1 cellular context compared by ENCODE assay signal in the genomic region with DNA sequence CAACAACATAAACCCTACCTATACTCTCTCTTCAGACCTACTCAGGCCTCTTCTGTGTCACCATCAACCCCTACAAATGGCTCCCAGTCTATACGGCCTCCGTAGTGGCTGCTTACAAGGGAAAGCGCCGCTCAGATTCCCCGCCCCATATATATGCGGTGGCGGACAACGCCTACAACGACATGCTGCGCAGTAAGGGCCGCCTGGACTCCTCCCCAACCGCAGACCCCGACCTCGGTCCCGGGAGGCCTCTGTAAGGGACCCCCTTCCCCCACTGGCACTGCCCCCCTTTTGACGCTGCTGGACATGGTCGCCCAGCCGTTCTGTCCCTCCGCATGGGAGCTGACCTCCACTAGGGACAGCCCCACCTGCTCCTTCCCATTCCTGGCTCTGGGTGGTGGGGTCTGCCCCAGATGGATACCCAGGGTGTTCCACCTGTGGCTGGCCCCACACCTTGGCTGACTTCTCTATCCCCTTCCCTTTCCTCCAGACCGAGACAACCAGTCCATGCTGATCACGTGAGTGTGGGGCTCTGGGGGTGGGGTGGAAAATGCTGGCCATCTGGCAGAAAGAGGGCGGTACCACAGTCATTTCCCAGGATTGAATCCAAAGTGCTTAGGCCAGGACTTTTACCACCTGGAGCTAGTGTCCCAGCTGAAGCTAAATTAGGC.
TF ChIP-seq lines count a peak whose summit lies in the region.

No MANE protein-coding gene starts in this region.

TF ChIP-seq in K562, 482 proteins besides CTCF, POLR2A, EP300 and RAD21:
- TF ChIP-seq, protein P1, sequence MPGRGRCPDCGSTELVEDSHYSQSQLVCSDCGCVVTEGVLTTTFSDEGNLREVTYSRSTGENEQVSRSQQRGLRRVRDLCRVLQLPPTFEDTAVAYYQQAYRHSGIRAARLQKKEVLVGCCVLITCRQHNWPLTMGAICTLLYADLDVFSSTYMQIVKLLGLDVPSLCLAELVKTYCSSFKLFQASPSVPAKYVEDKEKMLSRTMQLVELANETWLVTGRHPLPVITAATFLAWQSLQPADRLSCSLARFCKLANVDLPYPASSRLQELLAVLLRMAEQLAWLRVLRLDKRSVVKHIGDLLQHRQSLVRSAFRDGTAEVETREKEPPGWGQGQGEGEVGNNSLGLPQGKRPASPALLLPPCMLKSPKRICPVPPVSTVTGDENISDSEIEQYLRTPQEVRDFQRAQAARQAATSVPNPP (IDR thresholded peaks at IDR 0.05; ENCODE audit: borderline replicate concordance, insufficient read depth, insufficient read length): no peak
- TF ChIP-seq, protein P2, sequence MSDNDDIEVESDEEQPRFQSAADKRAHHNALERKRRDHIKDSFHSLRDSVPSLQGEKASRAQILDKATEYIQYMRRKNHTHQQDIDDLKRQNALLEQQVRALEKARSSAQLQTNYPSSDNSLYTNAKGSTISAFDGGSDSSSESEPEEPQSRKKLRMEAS (CRISPR knock-in tag; IDR thresholded peaks at IDR 0.05): no peak
- no peak for TF ChIP-seq ZNF766 (CRISPR knock-in tag; conservative IDR thresholded peaks at IDR 0.05)
- TF ChIP-seq, protein P3, sequence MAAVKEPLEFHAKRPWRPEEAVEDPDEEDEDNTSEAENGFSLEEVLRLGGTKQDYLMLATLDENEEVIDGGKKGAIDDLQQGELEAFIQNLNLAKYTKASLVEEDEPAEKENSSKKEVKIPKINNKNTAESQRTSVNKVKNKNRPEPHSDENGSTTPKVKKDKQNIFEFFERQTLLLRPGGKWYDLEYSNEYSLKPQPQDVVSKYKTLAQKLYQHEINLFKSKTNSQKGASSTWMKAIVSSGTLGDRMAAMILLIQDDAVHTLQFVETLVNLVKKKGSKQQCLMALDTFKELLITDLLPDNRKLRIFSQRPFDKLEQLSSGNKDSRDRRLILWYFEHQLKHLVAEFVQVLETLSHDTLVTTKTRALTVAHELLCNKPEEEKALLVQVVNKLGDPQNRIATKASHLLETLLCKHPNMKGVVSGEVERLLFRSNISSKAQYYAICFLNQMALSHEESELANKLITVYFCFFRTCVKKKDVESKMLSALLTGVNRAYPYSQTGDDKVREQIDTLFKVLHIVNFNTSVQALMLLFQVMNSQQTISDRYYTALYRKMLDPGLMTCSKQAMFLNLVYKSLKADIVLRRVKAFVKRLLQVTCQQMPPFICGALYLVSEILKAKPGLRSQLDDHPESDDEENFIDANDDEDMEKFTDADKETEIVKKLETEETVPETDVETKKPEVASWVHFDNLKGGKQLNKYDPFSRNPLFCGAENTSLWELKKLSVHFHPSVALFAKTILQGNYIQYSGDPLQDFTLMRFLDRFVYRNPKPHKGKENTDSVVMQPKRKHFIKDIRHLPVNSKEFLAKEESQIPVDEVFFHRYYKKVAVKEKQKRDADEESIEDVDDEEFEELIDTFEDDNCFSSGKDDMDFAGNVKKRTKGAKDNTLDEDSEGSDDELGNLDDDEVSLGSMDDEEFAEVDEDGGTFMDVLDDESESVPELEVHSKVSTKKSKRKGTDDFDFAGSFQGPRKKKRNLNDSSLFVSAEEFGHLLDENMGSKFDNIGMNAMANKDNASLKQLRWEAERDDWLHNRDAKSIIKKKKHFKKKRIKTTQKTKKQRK (IDR thresholded peaks at IDR 0.05; ENCODE audit: borderline replicate concordance, low read depth, low read length): no peak
- TF ChIP-seq MED1 (CRISPR knock-in tag; IDR thresholded peaks at IDR 0.05; ENCODE audit: borderline replicate concordance): no peak
- peak; percentile 68 for TF ChIP-seq BHLHE40 (IDR thresholded peaks at IDR 0.05; ENCODE audit: low read length)
- TF ChIP-seq POLR2G (IDR thresholded peaks at IDR 0.05; ENCODE audit: low read depth, low read length): 0 out of 2 replicates have a peak, but pooled peaks have one; percentile 18
- TF ChIP-seq, protein P4, sequence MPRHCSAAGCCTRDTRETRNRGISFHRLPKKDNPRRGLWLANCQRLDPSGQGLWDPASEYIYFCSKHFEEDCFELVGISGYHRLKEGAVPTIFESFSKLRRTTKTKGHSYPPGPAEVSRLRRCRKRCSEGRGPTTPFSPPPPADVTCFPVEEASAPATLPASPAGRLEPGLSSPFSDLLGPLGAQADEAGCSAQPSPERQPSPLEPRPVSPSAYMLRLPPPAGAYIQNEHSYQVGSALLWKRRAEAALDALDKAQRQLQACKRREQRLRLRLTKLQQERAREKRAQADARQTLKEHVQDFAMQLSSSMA (CRISPR knock-in tag; IDR thresholded peaks at IDR 0.05): no peak
- TF ChIP-seq, protein P5, sequence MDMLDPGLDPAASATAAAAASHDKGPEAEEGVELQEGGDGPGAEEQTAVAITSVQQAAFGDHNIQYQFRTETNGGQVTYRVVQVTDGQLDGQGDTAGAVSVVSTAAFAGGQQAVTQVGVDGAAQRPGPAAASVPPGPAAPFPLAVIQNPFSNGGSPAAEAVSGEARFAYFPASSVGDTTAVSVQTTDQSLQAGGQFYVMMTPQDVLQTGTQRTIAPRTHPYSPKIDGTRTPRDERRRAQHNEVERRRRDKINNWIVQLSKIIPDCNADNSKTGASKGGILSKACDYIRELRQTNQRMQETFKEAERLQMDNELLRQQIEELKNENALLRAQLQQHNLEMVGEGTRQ (CRISPR knock-in tag; IDR thresholded peaks at IDR 0.05): peak; percentile 30; the same call in 1 of the 2 replicates
- TF ChIP-seq, protein P6, sequence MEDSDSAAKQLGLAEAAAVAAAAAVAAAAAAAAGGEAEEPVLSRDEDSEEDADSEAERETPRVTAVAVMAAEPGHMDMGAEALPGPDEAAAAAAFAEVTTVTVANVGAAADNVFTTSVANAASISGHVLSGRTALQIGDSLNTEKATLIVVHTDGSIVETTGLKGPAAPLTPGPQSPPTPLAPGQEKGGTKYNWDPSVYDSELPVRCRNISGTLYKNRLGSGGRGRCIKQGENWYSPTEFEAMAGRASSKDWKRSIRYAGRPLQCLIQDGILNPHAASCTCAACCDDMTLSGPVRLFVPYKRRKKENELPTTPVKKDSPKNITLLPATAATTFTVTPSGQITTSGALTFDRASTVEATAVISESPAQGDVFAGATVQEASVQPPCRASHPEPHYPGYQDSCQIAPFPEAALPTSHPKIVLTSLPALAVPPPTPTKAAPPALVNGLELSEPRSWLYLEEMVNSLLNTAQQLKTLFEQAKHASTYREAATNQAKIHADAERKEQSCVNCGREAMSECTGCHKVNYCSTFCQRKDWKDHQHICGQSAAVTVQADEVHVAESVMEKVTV (CRISPR knock-in tag; IDR thresholded peaks at IDR 0.05): no peak
